ENCODE assay signal across 8 cellular contexts in genomic region chr22:35541254-35541748, GRCh38. TPM values are rescaled to one million over a fixed set of nuclear protein-coding genes. Genes with fewer than 3 reads are reported as not detected.
DNase-seq lines count a peak whose midpoint lies in the region; ATAC-seq and TF ChIP-seq lines count a peak whose summit lies in the region.

No MANE protein-coding gene starts in this region.

- peaks cover 30% of the 10 kb centered on the region for H3F3A ChIP-seq in PC-9 (ENCODE audit: insufficient read depth, low read depth)

- peak overlapping the region; percentile 92; the same call in 1 of the 2 replicates for H2AFZ ChIP-seq in PC-9

- H3K9ac ChIP-seq in skeletal muscle tissue (ENCODE audit: low read depth in 1 of 3, low read length in 3 of 3) = peak overlapping the region in 2 of 3 donors; percentile 77 to 83

- H3K4me1 ChIP-seq in PC-9 (replicated peaks; ENCODE audit: insufficient read depth) = peaks cover 20% of the 10 kb centered on the region
- H3K4me1 ChIP-seq in skeletal muscle tissue (ENCODE audit: control insufficient read depth in 3 of 3, insufficient read depth in 3 of 3, low read length in 3 of 3) = peaks cover 27 to 58% (median 44%) of the 10 kb centered on the region in 3 donors

- H3K27ac ChIP-seq in PC-9 = no peak overlapping the region
- H3K27ac ChIP-seq in skeletal muscle tissue (ENCODE audit: low read depth, low read length) = no peak overlapping the region

- H3K36me3 Mint-ChIP-seq in activated T-cell treated with anti-CD3 and anti-CD28 coated beads, Interleukin-2, amount 50 U/mL, for 72 hours (ENCODE audit: insufficient read depth in 2 of 2) = no peaks in the 10 kb centered on the region

- CTCF ChIA-PET in PC-9 (lab: Charles Lee) = no interaction called here

- no peak overlapping the region for H3K27ac Mint-ChIP-seq in activated T-cell treated with anti-CD3 and anti-CD28 coated beads, Interleukin-2, amount 50 U/mL, for 72 hours

- POLR2A ChIA-PET in PC-9 (lab: Charles Lee; ENCODE audit: unreplicated experiment) = interaction anchor here (0.6 kb wide), 2 partner anchors 521 to 1235 kb away, joined by 3 to 5 read pairs; partner anchors contain the start of gene IFT27

- H3K9me2 ChIP-seq in PC-9 (ENCODE audit: insufficient read depth) = no peaks in the 10 kb centered on the region

- DNase-seq in EH (ENCODE audit: low read depth) (peak; percentile 39), PC-9 (peak in 1 of 2 experiments; percentile 32), SW 1271 (lab: John Stamatoyannopoulos, UW) (no peak)
- DNase-seq in activated T-cell treated with anti-CD3 and anti-CD28 coated beads, Interleukin-2, amount 50 U/mL, for 72 hours = no peak

- H3K4me3 Mint-ChIP-seq in activated T-cell treated with anti-CD3 and anti-CD28 coated beads, Interleukin-2, amount 50 U/mL, for 72 hours = no peak overlapping the region

- no peaks in the 10 kb centered on the region for H3K79me2 ChIP-seq in PC-9 (ENCODE audit: low read depth)

- peak overlapping the region; percentile 90; the same call in 1 of the 2 replicates for H3K4me3 ChIP-seq in PC-9
- H3K4me3 ChIP-seq in iPS-18c (ENCODE audit: insufficient read depth, low read depth, low read length) = peak overlapping the region; percentile 48
- H3K4me3 ChIP-seq in skeletal muscle tissue (ENCODE audit: low read length in 3 of 3) = peak overlapping the region; percentile 63 to 83 (median 82)

- H3K9me3 Mint-ChIP-seq in activated T-cell treated with anti-CD3 and anti-CD28 coated beads, Interleukin-2, amount 50 U/mL, for 72 hours = no peaks in the 10 kb centered on the region

- ATAC-seq in HG03159 (IDR thresholded peaks at IDR 0.05; ENCODE audit: unreplicated experiment) (no peak), HG03460 (IDR thresholded peaks at IDR 0.05; ENCODE audit: unreplicated experiment) (no peak)
- no peak for ATAC-seq in activated T-cell treated with anti-CD3 and anti-CD28 coated beads, Interleukin-2, amount 50 U/mL, for 72 hours (replicated peaks in 1 of 2)

- intact Hi-C loops in PC-9 (cut with micrococcal nuclease; ENCODE audit: unreplicated experiment) = loop anchor here (2.0 kb wide), 1 partner anchor 28 kb away; no protein-coding TSS in a partner anchor

- H3K36me3 ChIP-seq in PC-9 (ENCODE audit: low read depth) (no peaks in the 10 kb centered on the region), skeletal muscle tissue (ENCODE audit: control insufficient read depth in 3 of 3, insufficient read depth in 3 of 3, low read length in 3 of 3) (peaks cover 0 to 2% (median 0%) of the 10 kb centered on the region in 3 donors)

- H3K27me3 Mint-ChIP-seq in activated T-cell treated with anti-CD3 and anti-CD28 coated beads, Interleukin-2, amount 50 U/mL, for 72 hours (ENCODE audit: low read depth) = peaks cover 34% of the 10 kb centered on the region

- H3K27me3 ChIP-seq in PC-9 (ENCODE audit: insufficient read depth, low read depth) (no peaks in the 10 kb centered on the region), skeletal muscle tissue (ENCODE audit: control insufficient read depth in 3 of 3, insufficient read depth in 3 of 3, low read length in 3 of 3) (peaks cover 0 to 11% (median 8%) of the 10 kb centered on the region in 3 donors)

- peak overlapping the region; percentile 99 for H3K4me2 ChIP-seq in PC-9

- H3K9me3 ChIP-seq in PC-9 (ENCODE audit: insufficient read depth, low read depth) (no peaks in the 10 kb centered on the region), iPS-18c (ENCODE audit: control insufficient read depth, insufficient read depth, low read length) (no peaks in the 10 kb centered on the region), skeletal muscle tissue (ENCODE audit: control insufficient read depth in 3 of 3, low read length in 3 of 3) (no peaks in the 10 kb centered on the region)

- no peaks in the 10 kb centered on the region for H4K20me1 ChIP-seq in PC-9 (ENCODE audit: insufficient read depth)

- no TSS peak for BruUV-seq in PC-9 (replicated peaks; lab: Mats Ljungman, UMichigan)

- TF ChIP-seq CTCF in PC-9 (conservative IDR thresholded peaks at IDR 0.05) = no peak

- H3K4me1 Mint-ChIP-seq in activated T-cell treated with anti-CD3 and anti-CD28 coated beads, Interleukin-2, amount 50 U/mL, for 72 hours (ENCODE audit: low read depth) = peaks cover 5% of the 10 kb centered on the region

RNA-seq across cellular contexts. Expression of gene RASD2, which starts 0.7 kb away (rescaled TPM):
- total RNA-seq in PC-9 (2021) (0.70 and 0.95 TPM in 2 replicates), skeletal muscle tissue (1.0 TPM)
- total RNA-seq in activated T-cell treated with anti-CD3 and anti-CD28 coated beads, Interleukin-2, amount 50 U/mL, for 72 hours = under 1 TPM; 0.19 to 0.28 TPM
